1 cellular context compared by ENCODE assay signal in genomic region chr1:203861379-203862184, GRCh38.
TF ChIP-seq lines count a peak whose summit lies in the region.

Gene SNRPE, plus strand, starts transcription at chr1:203861599. Its CDS starts 61 bp downstream, at chr1:203861660.

TF ChIP-seq in GM12878, 131 proteins besides CTCF, POLR2A, EP300 and RAD21 (continued from another document and continues in another):
- TF ChIP-seq CUX1 (IDR thresholded peaks at IDR 0.05; ENCODE audit: insufficient replicate concordance, low read depth, low read length) (no peak), CHD1 (IDR thresholded peaks at IDR 0.05; ENCODE audit: low read depth, low read length) (no peak), PBX3 (IDR thresholded peaks at IDR 0.05; ENCODE audit: insufficient replicate concordance, low read depth, low read length) (no peak), ZNF207 (IDR thresholded peaks at IDR 0.05; ENCODE audit: borderline replicate concordance) (peak; percentile 95), ETV6 (conservative IDR thresholded peaks at IDR 0.05 in 1 of 2, IDR thresholded peaks at IDR 0.05 in 1 of 2; ENCODE audit: borderline replicate concordance in 1 of 2, low read depth in 1 of 2) (peak in 1 of 2 experiments; percentile 93; a peak in 2 of 4 replicates), IRF3 (IDR thresholded peaks at IDR 0.05) (no peak), HSF1 (IDR thresholded peaks at IDR 0.05; ENCODE audit: low read depth, low read length) (peak; percentile 75; the same call in 1 of the 2 replicates), ZNF622 (IDR thresholded peaks at IDR 0.05) (no peak), ZBTB11 (CRISPR knock-in tag; IDR thresholded peaks at IDR 0.05) (no peak), MEF2B (IDR thresholded peaks at IDR 0.05; ENCODE audit: partially characterized antibody, poor library complexity, severe bottlenecking) (peak; percentile 60), MAX (IDR thresholded peaks at IDR 0.05; ENCODE audit: low read depth, low read length) (peak; percentile 98), GATAD2B (conservative IDR thresholded peaks at IDR 0.05; ENCODE audit: low read depth) (peak; percentile 69), BRCA1 (IDR thresholded peaks at IDR 0.05; ENCODE audit: low read depth, low read length) (no peak), TARDBP (IDR thresholded peaks at IDR 0.05; ENCODE audit: borderline replicate concordance) (peak; percentile 87), MYC (IDR thresholded peaks at IDR 0.05; ENCODE audit: insufficient read depth, insufficient read length, insufficient replicate concordance, low read length, severe bottlenecking) (peak; percentile 95), SIX5 (IDR thresholded peaks at IDR 0.05; ENCODE audit: low read depth, low read length, severe bottlenecking) (peak; percentile 62), BCLAF1 (IDR thresholded peaks at IDR 0.05) (no peak), ZNF687 (IDR thresholded peaks at IDR 0.05) (peak; percentile 90), SKIL (IDR thresholded peaks at IDR 0.05; ENCODE audit: low read depth, poor library complexity, severe bottlenecking) (peak; percentile 60), SPI1 (IDR thresholded peaks at IDR 0.05; ENCODE audit: borderline replicate concordance, insufficient read depth, low read depth, low read length) (peak; percentile 50; the same call in 1 of the 2 replicates), DPF2 (IDR thresholded peaks at IDR 0.05) (0 out of 2 replicates have a peak, but pooled peaks have one; percentile 24), BMI1 (IDR thresholded peaks at IDR 0.05; ENCODE audit: borderline replicate concordance) (no peak), ATF2 (IDR thresholded peaks at IDR 0.05; ENCODE audit: low read length) (no peak), SREBF1 (IDR thresholded peaks at IDR 0.05; ENCODE audit: low read length) (0 out of 2 replicates have a peak, but pooled peaks have one; percentile 23), SRF (IDR thresholded peaks at IDR 0.05; ENCODE audit: low read depth in 2 of 2, low read length in 2 of 2) (no peak), FOXK2 (IDR thresholded peaks at IDR 0.05) (peak; percentile 78), RAD51 (IDR thresholded peaks at IDR 0.05) (peak; percentile 94), NFYA (IDR thresholded peaks at IDR 0.05; ENCODE audit: borderline replicate concordance, low read depth, low read length) (no peak), POLR2AphosphoS2 (IDR thresholded peaks at IDR 0.05; ENCODE audit: low read depth, low read length) (0 out of 2 replicates have a peak, but pooled peaks have one; percentile 41)
